ENCODE assay signal across 8 cellular contexts in the genomic region with DNA sequence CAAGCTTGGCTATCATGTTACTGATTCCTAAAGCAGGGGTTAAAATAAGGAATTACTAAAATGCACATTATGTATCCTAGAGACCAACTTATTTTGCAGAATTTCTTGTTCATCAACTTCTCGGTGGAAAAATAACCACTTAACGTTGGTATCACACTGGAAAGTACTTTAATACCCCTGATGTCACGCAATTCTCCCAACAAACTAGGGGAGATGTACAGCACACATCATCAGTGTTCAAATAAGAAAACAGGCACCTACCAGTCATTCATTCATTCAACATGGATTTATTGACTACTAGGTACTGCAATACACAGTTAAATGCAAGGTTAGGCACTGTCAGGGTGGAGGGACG. TPM values are rescaled to one million over a fixed set of nuclear protein-coding genes. Genes with fewer than 3 reads are reported as not detected.
A peak's percentile ranks its signal among the peaks of the same experiment; 100 is the strongest.
DNase-seq lines count a peak whose midpoint lies in the region; ATAC-seq and TF ChIP-seq lines count a peak whose summit lies in the region.

No MANE protein-coding gene starts in this region.

- no peak overlapping the region for H3K27ac ChIP-seq in AG04450 (ENCODE audit: low read depth, low read length)
- peak overlapping the region; percentile 78; the same call in 1 of the 2 replicates for H3K27ac ChIP-seq in Karpas-422 (ENCODE audit: low read length)

- H4K20me1 ChIP-seq in Karpas-422 (ENCODE audit: insufficient read depth, low read depth, low read length), result no peaks in the 10 kb centered on the region

- H3K4me2 ChIP-seq in Karpas-422 (ENCODE audit: low read depth, low read length, poor library complexity, severe bottlenecking), result peak overlapping the region; percentile 100

- H3K79me2 ChIP-seq in Karpas-422 (ENCODE audit: low read length), result peaks cover 16% of the 10 kb centered on the region

- intact Hi-C loops in dendritic cell treated with granulocyte-macrophage colony-stimulating factor and Interleukin-4, amounts not matched to agents 40 ng/mL and 50 ng/mL, for 4 days (cut with micrococcal nuclease), result loop anchor here (1.0 to 2.0 kb wide), 2 partner anchors 8 to 110 kb away; a partner anchor contains a TSS

- TF ChIP-seq CTCF in AG04450 (IDR thresholded peaks at IDR 0.05; ENCODE audit: low read depth, low read length), result no peak

- H3K4me1 ChIP-seq in Karpas-422 (ENCODE audit: low read length), result peaks cover 25% of the 10 kb centered on the region

- no peaks in the 10 kb centered on the region for H3K9me3 ChIP-seq in AG04450 (ENCODE audit: control insufficient read depth, insufficient read depth, low read length)
- H3K9me3 ChIP-seq in Karpas-422 (ENCODE audit: low read length), result no peaks in the 10 kb centered on the region

- peak overlapping the region; percentile 58; the same call in 1 of the 2 replicates for H2AFZ ChIP-seq in Karpas-422 (ENCODE audit: low read length)

- CTCF ChIA-PET in AG04450 (lab: Charles Lee), result interaction anchor here (1.1 to 1.7 kb wide), 5 partner anchors 10 to 132 kb away, joined by 3 to 13 read pairs (median 5); no protein-coding TSS in a partner anchor

- H3K27ac Mint-ChIP-seq in dendritic cell treated with granulocyte-macrophage colony-stimulating factor and Interleukin-4, amounts not matched to agents 40 ng/mL and 50 ng/mL, for 4 days, result peak overlapping the region; percentile 95
- peak overlapping the region; percentile 98 to 100 (median 100) for H3K27ac Mint-ChIP-seq in naive thymus-derived CD8-positive, alpha-beta T cell

- ATAC-seq in naive thymus-derived CD8-positive, alpha-beta T cell, result peak in 1 of 2 donors; percentile 30

- H3K27me3 Mint-ChIP-seq in dendritic cell treated with granulocyte-macrophage colony-stimulating factor and Interleukin-4, amounts not matched to agents 40 ng/mL and 50 ng/mL, for 4 days, result no peaks in the 10 kb centered on the region
- peaks cover 0 to 2% (median 0%) of the 10 kb centered on the region in 5 donors for H3K27me3 Mint-ChIP-seq in naive thymus-derived CD8-positive, alpha-beta T cell

- H3K4me3 Mint-ChIP-seq in dendritic cell treated with granulocyte-macrophage colony-stimulating factor and Interleukin-4, amounts not matched to agents 40 ng/mL and 50 ng/mL, for 4 days, result peak overlapping the region; percentile 83
- peak overlapping the region; percentile 86 to 100 (median 98) for H3K4me3 Mint-ChIP-seq in naive thymus-derived CD8-positive, alpha-beta T cell

- peak overlapping the region; percentile 92 for H3K9ac ChIP-seq in Karpas-422 (ENCODE audit: low read length)

- peaks cover 27% of the 10 kb centered on the region for H3K36me3 ChIP-seq in Karpas-422 (ENCODE audit: insufficient read depth, low read length)

- no peaks in the 10 kb centered on the region for H3K27me3 ChIP-seq in AG04450 (ENCODE audit: control insufficient read depth, insufficient read depth, low read length)
- no peaks in the 10 kb centered on the region for H3K27me3 ChIP-seq in Karpas-422 (ENCODE audit: low read length)

- H3K9me3 Mint-ChIP-seq in dendritic cell treated with granulocyte-macrophage colony-stimulating factor and Interleukin-4, amounts not matched to agents 40 ng/mL and 50 ng/mL, for 4 days, result no peaks in the 10 kb centered on the region
- H3K9me3 Mint-ChIP-seq in naive thymus-derived CD8-positive, alpha-beta T cell, result no peaks in the 10 kb centered on the region

- no peak for DNase-seq in AG04450 (ENCODE audit: low read depth, low spot score)
- DNase-seq in Karpas-422, result no peak
- DNase-seq in naive thymus-derived CD8-positive, alpha-beta T cell, result no peak
- no peak for DNase-seq in HuH-7 (ENCODE audit: low spot score)
- DNase-seq in activated gamma-delta T cell (lab: John Stamatoyannopoulos, UW), result no peak
- no peak for DNase-seq in SHP77 (lab: John Stamatoyannopoulos, UW)
- no peak for DNase-seq in NCI-H2227 (lab: John Stamatoyannopoulos, UW; ENCODE audit: unreplicated experiment)

- POLR2A ChIA-PET in AG04450 (lab: Yijun Ruan, JAX), result no interaction called here
- POLR2A ChIA-PET in naive thymus-derived CD8-positive, alpha-beta T cell (lab: Charles Lee), result interaction anchor here (0.6 to 1.5 kb wide), 6 partner anchors 9 to 110 kb away, joined by 3 to 10 read pairs (median 4); a partner anchor contains a TSS

- H3K4me3 ChIP-seq in AG04450 (ENCODE audit: low read depth, low read length) (peak overlapping the region; percentile 85), Karpas-422 (ENCODE audit: low read length) (peak overlapping the region; percentile 93)

- no peaks in the 10 kb centered on the region for H3K9me2 ChIP-seq in Karpas-422 (replicated peaks; ENCODE audit: insufficient read depth, low read length)

- peaks cover 22% of the 10 kb centered on the region for H3K4me1 Mint-ChIP-seq in dendritic cell treated with granulocyte-macrophage colony-stimulating factor and Interleukin-4, amounts not matched to agents 40 ng/mL and 50 ng/mL, for 4 days (ENCODE audit: low read depth)
- H3K4me1 Mint-ChIP-seq in naive thymus-derived CD8-positive, alpha-beta T cell, result peaks cover 19 to 40% (median 31%) of the 10 kb centered on the region in 4 donors

- peaks cover 59% of the 10 kb centered on the region for H3K36me3 Mint-ChIP-seq in dendritic cell treated with granulocyte-macrophage colony-stimulating factor and Interleukin-4, amounts not matched to agents 40 ng/mL and 50 ng/mL, for 4 days (ENCODE audit: low read depth)
- peaks cover 5 to 48% (median 14%) of the 10 kb centered on the region in 3 donors for H3K36me3 Mint-ChIP-seq in naive thymus-derived CD8-positive, alpha-beta T cell

RNA-seq across cellular contexts. Expression of a gene that starts 0.6 kb away (rescaled TPM):
- polyA plus RNA-seq in AG04450 (2011; rRNA removed), result 20.0 and 27.9 TPM in 2 replicates
- polyA minus RNA-seq in AG04450 (2011; rRNA and poly(A)+ RNA removed), result 25.1 and 26.3 TPM in 2 replicates
- total RNA-seq in Karpas-422 (2014; rRNA removed; shearing (Covaris generic); ENCODE audit: low replicate concordance), result 19.6 and 20.6 TPM in 2 replicates
- 10 to 100 TPM; 74.2 to 78.8 TPM for total RNA-seq in naive thymus-derived CD8-positive, alpha-beta T cell
- polyA plus RNA-seq in naive thymus-derived CD8-positive, alpha-beta T cell, result 10 to 100 TPM; 26.9 to 36.8 (median 32.5) TPM

RNA-seq across cellular contexts. Expression of a gene that starts 30.5 kb away (rescaled TPM):
- 0.01 TPM in 2 replicates for polyA plus RNA-seq in AG04450 (2011; rRNA removed)
- polyA minus RNA-seq in AG04450 (2011; rRNA and poly(A)+ RNA removed), result not detected in 2 replicates
- 0.90 and 2.8 TPM in 2 replicates for total RNA-seq in Karpas-422 (2014; rRNA removed; shearing (Covaris generic); ENCODE audit: low replicate concordance)
- under 1 TPM; 0.66 to 0.78 TPM for total RNA-seq in naive thymus-derived CD8-positive, alpha-beta T cell
- under 1 TPM in 2 of 3 donors, not detected in 1; 0.07 to 0.08 TPM for polyA plus RNA-seq in naive thymus-derived CD8-positive, alpha-beta T cell

RNA-seq across cellular contexts. Expression of a gene that starts 50.1 kb away (rescaled TPM):
- polyA plus RNA-seq in AG04450 (2011; rRNA removed), result not detected in 2 replicates
- not detected in 2 replicates for polyA minus RNA-seq in AG04450 (2011; rRNA and poly(A)+ RNA removed)
- total RNA-seq in Karpas-422 (2014; rRNA removed; shearing (Covaris generic); ENCODE audit: low replicate concordance), result not detected in 2 replicates
- total RNA-seq in naive thymus-derived CD8-positive, alpha-beta T cell, result not detected
- polyA plus RNA-seq in naive thymus-derived CD8-positive, alpha-beta T cell, result 1 to 10 TPM in 2 of 3 donors, under 1 TPM in 1; 0.60 to 2.3 (median 1.0) TPM

RNA-seq across cellular contexts. Expression of a gene that starts 56.6 kb away (rescaled TPM):
- not detected in 2 replicates for polyA plus RNA-seq in AG04450 (2011; rRNA removed)
- polyA minus RNA-seq in AG04450 (2011; rRNA and poly(A)+ RNA removed), result not detected in 2 replicates
- total RNA-seq in Karpas-422 (2014; rRNA removed; shearing (Covaris generic); ENCODE audit: low replicate concordance), result not detected in 2 replicates
- total RNA-seq in naive thymus-derived CD8-positive, alpha-beta T cell, result not detected
- polyA plus RNA-seq in naive thymus-derived CD8-positive, alpha-beta T cell, result under 1 TPM in 2 of 3 donors, not detected in 1; 0.07 to 0.13 TPM
